In genomic region chr14:101074124-101075024, GRCh38 we compare ENCODE assay signal across 17 cellular contexts.
DNase-seq lines count a peak whose midpoint lies in the region; ATAC-seq and TF ChIP-seq lines count a peak whose summit lies in the region.
"Had no signal": no experiment of that assay in that cellular context is flagged by ENCODE, and none has a peak within 500 bp of the region (broad histone marks: within the 10 kb centered on the region; RNA-seq: fewer than 3 reads in every experiment).

No MANE protein-coding gene starts in this region.

- no peaks in the 10 kb centered on the region for H3K36me3 ChIP-seq in Peyer's patch
- H3K36me3 ChIP-seq: neutrophil had no signal

- H3K27me3 Mint-ChIP-seq in activated CD4-positive, alpha-beta T cell treated with anti-CD3 and anti-CD28 coated beads, Interleukin-2, amount 10 ng/mL, durations not matched to agents 24 days and 14 days: peaks cover 24% of the 10 kb centered on the region

- peaks cover 0 to 7% of the 10 kb centered on the region in 2 donors for H3K27me3 ChIP-seq in Peyer's patch

- no peak for TF ChIP-seq CTCF in Peyer's patch (IDR thresholded peaks at IDR 0.05)

- ATAC-seq in HG02973 (IDR thresholded peaks at IDR 0.05; ENCODE audit: unreplicated experiment) (no peak), GM21447 (IDR thresholded peaks at IDR 0.05; ENCODE audit: unreplicated experiment) (no peak)
- ATAC-seq: sciatic nerve had no signal

- no peaks in the 10 kb centered on the region for H3K9me3 ChIP-seq in Peyer's patch
- H3K9me3 ChIP-seq: neutrophil had no signal

- no peaks in the 10 kb centered on the region for H3K9me3 Mint-ChIP-seq in activated CD4-positive, alpha-beta T cell treated with anti-CD3 and anti-CD28 coated beads, Interleukin-2, amount 10 ng/mL, durations not matched to agents 24 days and 14 days
- H3K9me3 Mint-ChIP-seq: activated CD4-positive, alpha-beta T cell treated with anti-CD3 and anti-CD28 coated beads, Interleukin-2, amount 10 ng/mL, durations not matched to agents 7 days and 5 days; activated T-cell treated with anti-CD3 and anti-CD28 coated beads, Interleukin-2, amount 50 U/mL, for 72 hours; immature natural killer cell; mesothelial cell of epicardium had no signal

- no peak overlapping the region for H3K4me3 Mint-ChIP-seq in activated CD4-positive, alpha-beta T cell treated with anti-CD3 and anti-CD28 coated beads, Interleukin-2, amount 10 ng/mL, durations not matched to agents 24 days and 14 days
- H3K4me3 Mint-ChIP-seq: activated CD4-positive, alpha-beta T cell treated with anti-CD3 and anti-CD28 coated beads, Interleukin-2, amount 10 ng/mL, durations not matched to agents 7 days and 5 days; activated T-cell treated with anti-CD3 and anti-CD28 coated beads, Interleukin-2, amount 50 U/mL, for 72 hours; mesothelial cell of epicardium had no signal

- intact Hi-C loops in activated CD4-positive, alpha-beta T cell treated with anti-CD3 and anti-CD28 coated beads, Interleukin-2, amount 10 ng/mL, durations not matched to agents 24 days and 14 days (cut with micrococcal nuclease): no loop called here

- peak; percentile 50 for DNase-seq in activated effector memory CD4-positive, alpha-beta T cell treated with anti-CD3 and anti-CD28 coated beads, Interleukin-2, amount 50 U/mL, for 16 hours
- DNase-seq in activated effector memory CD4-positive, alpha-beta T cell treated with Interleukin-2 at 50 U/mL for 16 hours: no peak
- peak; percentile 5 to 38 (median 28) for DNase-seq in Peyer's patch
- peak; percentile 34 for DNase-seq in left kidney (ENCODE audit: low read depth, low spot score)
- DNase-seq in stimulated activated CD8-positive, alpha-beta memory T cell treated with anti-CD3 and anti-CD28 coated beads, Interleukin-4, amount 100 ng/mL, for 48 hours: peak; percentile 10
- DNase-seq in activated CD4-positive, alpha-beta T cell treated with anti-CD3 and anti-CD28 coated beads, Interleukin-2, amount 10 ng/mL, durations not matched to agents 24 days and 14 days: no peak
- DNase-seq: activated CD4-positive, alpha-beta T cell treated with anti-CD3 and anti-CD28 coated beads, Interleukin-2, amount 10 ng/mL, durations not matched to agents 7 days and 5 days; NCI-H187 treated with DMSO at 0.1 percent for 48 hours; NCI-H510A had no signal

- H3K27ac Mint-ChIP-seq in activated CD4-positive, alpha-beta T cell treated with anti-CD3 and anti-CD28 coated beads, Interleukin-2, amount 10 ng/mL, durations not matched to agents 24 days and 14 days: no peak overlapping the region
- H3K27ac Mint-ChIP-seq: activated CD4-positive, alpha-beta T cell treated with anti-CD3 and anti-CD28 coated beads, Interleukin-2, amount 10 ng/mL, durations not matched to agents 7 days and 5 days; activated T-cell treated with anti-CD3 and anti-CD28 coated beads, Interleukin-2, amount 50 U/mL, for 72 hours; immature natural killer cell; mesothelial cell of epicardium had no signal

- no peak overlapping the region for H3K4me3 ChIP-seq in Peyer's patch
- H3K4me3 ChIP-seq: SK-N-MC had no signal

- peaks cover 1% of the 10 kb centered on the region for H3K4me1 Mint-ChIP-seq in activated CD4-positive, alpha-beta T cell treated with anti-CD3 and anti-CD28 coated beads, Interleukin-2, amount 10 ng/mL, durations not matched to agents 24 days and 14 days
- H3K4me1 Mint-ChIP-seq: activated CD4-positive, alpha-beta T cell treated with anti-CD3 and anti-CD28 coated beads, Interleukin-2, amount 10 ng/mL, durations not matched to agents 7 days and 5 days had no signal

- H3K36me3 Mint-ChIP-seq in activated CD4-positive, alpha-beta T cell treated with anti-CD3 and anti-CD28 coated beads, Interleukin-2, amount 10 ng/mL, durations not matched to agents 24 days and 14 days (ENCODE audit: low read depth): no peaks in the 10 kb centered on the region
- H3K36me3 Mint-ChIP-seq: immature natural killer cell, mesothelial cell of epicardium had no signal

- no peak for TF ChIP-seq POLR2A in Peyer's patch (IDR thresholded peaks at IDR 0.05)

- H3K4me1 ChIP-seq in Peyer's patch: no peaks in the 10 kb centered on the region

- no peak overlapping the region for H3K27ac ChIP-seq in Peyer's patch
- H3K27ac ChIP-seq: neutrophil, SK-N-MC had no signal

Comparison
In these comparisons a context has a peak if more than half of its experiments do, and no peak if none do; other contexts are left out.
1. DNase-seq: peak in activated effector memory CD4-positive, alpha-beta T cell treated with anti-CD3 and anti-CD28 coated beads, Interleukin-2, amount 50 U/mL, for 16 hours (single experiment), Peyer's patch (3 of 3), left kidney (single experiment) and stimulated activated CD8-positive, alpha-beta memory T cell treated with anti-CD3 and anti-CD28 coated beads, Interleukin-4, amount 100 ng/mL, for 48 hours (single experiment); none in activated effector memory CD4-positive, alpha-beta T cell treated with Interleukin-2 at 50 U/mL for 16 hours (single experiment) and activated CD4-positive, alpha-beta T cell treated with anti-CD3 and anti-CD28 coated beads, Interleukin-2, amount 10 ng/mL, durations not matched to agents 24 days and 14 days (single experiment).